Comparison of ENCODE assay signal across 12 cellular contexts in the genomic region with DNA sequence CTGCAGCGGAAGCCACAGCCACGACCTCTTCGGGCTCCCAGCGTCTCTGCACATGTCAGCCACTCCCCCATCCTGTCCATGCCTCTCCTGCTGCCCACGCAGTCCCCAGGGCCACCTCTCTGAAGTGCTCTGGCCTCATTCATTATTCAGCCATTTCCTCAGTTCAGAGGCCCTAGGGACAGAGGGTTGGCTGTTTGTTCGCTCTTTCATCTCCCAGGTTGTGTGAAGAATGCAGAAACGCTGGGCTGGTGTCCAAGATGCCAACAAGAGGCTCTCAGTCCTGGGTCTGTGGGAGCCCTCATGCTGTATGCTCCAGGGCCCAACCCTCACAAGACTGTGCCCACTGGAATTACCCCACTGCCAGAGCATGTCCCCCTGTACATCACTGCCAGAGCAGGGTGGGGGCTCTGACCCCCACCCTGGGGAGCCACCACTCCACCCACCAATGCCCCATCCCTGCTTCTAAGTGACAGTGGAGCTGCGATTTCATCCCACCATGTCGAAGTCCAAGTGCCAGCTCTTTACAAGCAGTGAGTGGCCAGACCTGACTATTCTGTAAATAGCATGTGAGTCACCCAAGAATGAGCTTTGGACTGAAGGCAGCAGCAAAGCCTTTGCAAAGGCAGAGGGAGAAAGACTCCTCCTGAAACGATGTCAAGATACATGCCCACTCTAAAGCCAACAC.
A peak's percentile ranks its signal among the peaks of the same experiment; 100 is the strongest.
DNase-seq lines count a peak whose midpoint lies in the region; ATAC-seq and TF ChIP-seq lines count a peak whose summit lies in the region.
"Had no signal": no experiment of that assay in that cellular context is flagged by ENCODE, and none has a peak within 500 bp of the region (broad histone marks: within the 10 kb centered on the region; RNA-seq: fewer than 3 reads in every experiment).

No MANE protein-coding gene starts in this region.

- no peaks in the 10 kb centered on the region for H3F3A ChIP-seq in MM.1S (ENCODE audit: insufficient read depth, low read length)

- no peak overlapping the region for H3K27ac Mint-ChIP-seq in HFFc6
- H3K27ac Mint-ChIP-seq: IgD-negative memory B cell; stimulated activated effector memory CD8-positive, alpha-beta T cell treated with anti-CD3 and anti-CD28 coated beads, Interleukin-12 subunit alpha, Interleukin-12 subunit beta, amount 100 ng/mL, for 72 hours had no signal

- no peak overlapping the region for H3K9ac ChIP-seq in MM.1S (ENCODE audit: low read length)

- no peak overlapping the region for H3K4me3 ChIP-seq in MM.1S (ENCODE audit: low read length)

- peaks cover 4% of the 10 kb centered on the region; the same call in 1 of the 2 replicates for H3K27me3 Mint-ChIP-seq in HFFc6 (ENCODE audit: insufficient read depth)

- H3K36me3 Mint-ChIP-seq in HFFc6 (ENCODE audit: low read depth): peaks cover 8% of the 10 kb centered on the region; the same call in 1 of the 2 replicates
- H3K36me3 Mint-ChIP-seq: stimulated activated effector memory CD8-positive, alpha-beta T cell treated with anti-CD3 and anti-CD28 coated beads, Interleukin-12 subunit alpha, Interleukin-12 subunit beta, amount 100 ng/mL, for 72 hours had no signal

- no peaks in the 10 kb centered on the region for H4K20me1 ChIP-seq in MM.1S (ENCODE audit: insufficient read depth, low read length)

- no peak overlapping the region for H3K4me3 Mint-ChIP-seq in HFFc6
- H3K4me3 Mint-ChIP-seq: central memory CD8-positive, alpha-beta T cell; IgD-negative memory B cell; stimulated activated effector memory CD8-positive, alpha-beta T cell treated with anti-CD3 and anti-CD28 coated beads, Interleukin-12 subunit alpha, Interleukin-12 subunit beta, amount 100 ng/mL, for 72 hours had no signal

- no peaks in the 10 kb centered on the region for H3K79me2 ChIP-seq in MM.1S (ENCODE audit: low read length)

- no peak overlapping the region for H3K4me2 ChIP-seq in MM.1S (ENCODE audit: low read depth, low read length)

- no peak overlapping the region for H2AFZ ChIP-seq in MM.1S (ENCODE audit: low read length)

- DNase-seq in A172 (ENCODE audit: low spot score): peak; percentile 43
- peak; percentile 49 for DNase-seq in HFFc6
- DNase-seq in anterior cingulate cortex (lab: John Stamatoyannopoulos, UW): peak in 53 of 58 donors; percentile 10 to 89 (median 60)
- no peak for DNase-seq in left lobe of liver (ENCODE audit: low spot score)
- DNase-seq in MM.1S: no peak
- no peak for DNase-seq in KG1 (lab: John Stamatoyannopoulos, UW)
- no peak for DNase-seq in OCI-M2 (lab: John Stamatoyannopoulos, UW; ENCODE audit: unreplicated experiment)

- H3K9me3 Mint-ChIP-seq in HFFc6: peaks cover 16% of the 10 kb centered on the region
- H3K9me3 Mint-ChIP-seq: central memory CD8-positive, alpha-beta T cell had no signal

- no peaks in the 10 kb centered on the region for H3K4me1 ChIP-seq in MM.1S (ENCODE audit: low read length)

- H3K9me2 ChIP-seq in MM.1S (replicated peaks; ENCODE audit: insufficient read depth, low read length): no peaks in the 10 kb centered on the region

- no peaks in the 10 kb centered on the region for H3K27me3 ChIP-seq in MM.1S (replicated peaks; ENCODE audit: insufficient read depth, low read length)

- ATAC-seq in left lobe of liver: peak; percentile 65
- ATAC-seq in GM18870 (IDR thresholded peaks at IDR 0.05; ENCODE audit: unreplicated experiment): no peak
- ATAC-seq: stimulated activated effector memory CD8-positive, alpha-beta T cell treated with anti-CD3 and anti-CD28 coated beads, Interleukin-12 subunit alpha, Interleukin-12 subunit beta, amount 100 ng/mL, for 72 hours had no signal

- H3K4me1 Mint-ChIP-seq in HFFc6 (ENCODE audit: low read depth): peaks cover 15% of the 10 kb centered on the region
- H3K4me1 Mint-ChIP-seq: central memory CD8-positive, alpha-beta T cell; stimulated activated effector memory CD8-positive, alpha-beta T cell treated with anti-CD3 and anti-CD28 coated beads, Interleukin-12 subunit alpha, Interleukin-12 subunit beta, amount 100 ng/mL, for 72 hours had no signal

- no peaks in the 10 kb centered on the region for H3K9me3 ChIP-seq in MM.1S (replicated peaks; ENCODE audit: insufficient read depth, low read length)

- no peak overlapping the region for H3K27ac ChIP-seq in MM.1S (ENCODE audit: low read length)
- H3K27ac ChIP-seq: RWPE1 had no signal

- H3K36me3 ChIP-seq in MM.1S (replicated peaks; ENCODE audit: insufficient read depth, low read length): no peaks in the 10 kb centered on the region

- TF ChIP-seq CTCF in HFFc6 (IDR thresholded peaks at IDR 0.05): no peak
- TF ChIP-seq CTCF in MM.1S (IDR thresholded peaks at IDR 0.05; ENCODE audit: low read length): no peak

Comparison
In these comparisons a context has a peak if more than half of its experiments do, and no peak if none do; other contexts are left out.
1. DNase-seq: peak in A172 (single experiment), HFFc6 (single experiment) and anterior cingulate cortex (53 of 58); none in left lobe of liver (single experiment), MM.1S (single experiment), KG1 (single experiment) and OCI-M2 (single experiment).